In the genomic region with DNA sequence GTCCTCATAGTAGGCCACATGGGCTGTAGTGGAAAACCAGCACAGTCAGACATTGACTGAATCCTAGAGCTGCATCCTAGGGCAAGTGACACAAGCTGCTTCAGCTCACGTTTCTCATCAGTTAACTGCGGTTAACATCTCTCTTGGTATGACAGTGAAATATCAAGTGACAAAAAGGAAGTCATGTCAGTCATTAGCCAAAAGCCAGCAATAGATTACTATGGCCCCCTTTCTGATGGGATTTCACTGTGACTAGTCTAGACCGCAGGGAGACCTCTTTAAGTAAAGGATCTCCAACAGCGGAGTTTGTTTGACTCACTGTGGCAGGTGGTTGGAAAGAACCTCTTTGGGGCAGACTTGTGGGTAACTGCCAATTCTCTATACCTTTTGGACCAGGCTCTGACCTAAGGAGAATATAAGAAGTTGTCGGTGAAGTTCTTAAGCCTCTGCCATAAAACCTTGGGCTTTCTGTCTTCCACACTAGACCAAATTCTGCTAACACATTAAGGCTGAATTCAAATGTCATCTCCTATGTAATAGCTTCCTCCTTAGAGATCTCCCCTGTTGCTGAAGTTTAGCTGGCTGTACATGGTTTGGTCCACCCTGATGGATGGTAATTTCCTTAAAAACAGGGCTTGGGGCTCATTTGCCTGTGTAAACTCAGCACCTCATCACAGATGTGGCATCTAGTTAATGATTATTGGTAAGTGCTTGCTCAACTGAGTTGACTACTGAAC, we compare ENCODE assay signal across 8 cellular contexts.
DNase-seq lines count a peak whose midpoint lies in the region; ATAC-seq, FAIRE-seq and TF ChIP-seq lines count a peak whose summit lies in the region.

No MANE protein-coding gene starts in this region.

- H3K4me3 ChIP-seq in adrenal gland = no peak overlapping the region

- H3K9me3 ChIP-seq in adrenal gland (replicated peaks in 1 of 3) = no peaks in the 10 kb centered on the region

- H3K27ac ChIP-seq in adrenal gland = no peak overlapping the region

- no peaks in the 10 kb centered on the region for H3K27me3 ChIP-seq in adrenal gland

- WGBS in adrenal gland, 4 donors = 86 to 96% (median 95%) methylated on average over 5 of the region's 5 CpGs

- no peaks in the 10 kb centered on the region for H3K36me3 ChIP-seq in adrenal gland (replicated peaks in 1 of 2)

- no peak for FAIRE-seq in D721Med (lab: Jason Lieb, UNC)

- TF ChIP-seq POLR2A in adrenal gland (IDR thresholded peaks at IDR 0.05) = no peak

- ATAC-seq in HG03460 (IDR thresholded peaks at IDR 0.05; ENCODE audit: unreplicated experiment) (peak; percentile 58), left colon (peak; percentile 88)

- peaks cover 21 to 34% of the 10 kb centered on the region in 2 donors for H3K4me1 ChIP-seq in adrenal gland (replicated peaks in 1 of 2)

- TF ChIP-seq CTCF in GM13977 (IDR thresholded peaks at IDR 0.05; ENCODE audit: extremely low read depth, insufficient read depth, missing control alignments) = no peak
- TF ChIP-seq CTCF in GM20000 (IDR thresholded peaks at IDR 0.05; ENCODE audit: extremely low read depth, missing control alignments) = no peak
- TF ChIP-seq CTCF in D721Med (IDR thresholded peaks at IDR 0.05; ENCODE audit: insufficient read depth, missing control alignments) = no peak
- TF ChIP-seq CTCF in adrenal gland (IDR thresholded peaks at IDR 0.05) = no peak

- in situ Hi-C loops in GM13977 (cut with MboI; ENCODE audit: low pct_unique_long_range_greater_than_20kb, low sequenced_read_pairs, unreplicated experiment) = no loop called here

- DNase-seq in GM13977 (ENCODE audit: low spot score) (peak; percentile 67), GM20000 (ENCODE audit: low spot score) (peak; percentile 77), left colon (no peak), D721Med (ENCODE audit: insufficient read length, low spot score) (no peak), NCI-H2029 (lab: John Stamatoyannopoulos, UW) (no peak), C1 segment of cervical spinal cord (lab: John Stamatoyannopoulos, UW) (no peak), adrenal gland (no peak)

- intact Hi-C loops in left colon (cut with DNase I, micrococcal nuclease) (no loop called here), adrenal gland (cut with DNase I) (no loop called here)

Comparison
In these comparisons a context has a peak if more than half of its experiments do, and no peak if none do; other contexts are left out.
1. DNase-seq: peak in GM13977 (single experiment) and GM20000 (single experiment); none in left colon (0 of 2), D721Med (single experiment), NCI-H2029 (single experiment), C1 segment of cervical spinal cord (0 of 14) and adrenal gland (0 of 7).